Comparison of ENCODE assay signal across 2 cellular contexts in the genomic region with DNA sequence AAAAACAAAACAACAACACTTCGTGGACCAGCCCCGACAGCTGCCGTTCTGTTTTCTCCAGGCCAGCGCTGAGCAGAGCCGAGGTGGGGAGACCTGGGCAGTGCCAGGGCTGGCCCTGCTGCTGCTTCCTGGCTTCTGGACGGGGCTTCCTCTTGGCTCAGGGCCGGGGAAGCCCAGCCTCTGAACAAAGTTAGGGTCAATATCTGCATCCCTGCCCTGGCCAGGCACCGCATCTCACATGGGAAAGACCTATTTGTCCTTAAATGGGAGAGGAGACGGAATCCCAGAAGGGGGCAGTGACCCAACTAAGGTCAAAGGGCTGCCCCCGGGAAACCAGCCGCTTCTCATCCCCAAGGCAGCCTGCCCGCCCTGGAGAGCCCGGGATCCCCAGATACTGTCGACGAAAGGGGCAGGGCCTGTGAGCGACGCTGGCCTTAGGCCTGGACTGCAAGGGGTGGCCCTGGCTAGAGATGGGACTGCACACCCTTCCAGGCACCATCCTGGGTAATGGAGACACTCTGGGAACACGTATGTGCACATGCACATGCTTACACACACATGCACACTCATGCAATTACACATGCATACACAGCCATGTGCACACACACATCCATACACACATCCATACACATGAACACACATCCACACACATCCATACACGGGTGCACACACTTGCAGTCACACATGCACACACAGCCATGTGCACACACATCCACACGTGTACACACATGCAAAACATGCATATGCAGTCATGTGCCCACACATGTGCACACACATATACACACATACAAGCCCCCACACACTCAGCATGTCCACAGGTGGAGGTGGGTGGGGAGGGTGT.
TF ChIP-seq lines count a peak whose summit lies in the region.

No MANE protein-coding gene starts in this region.

TF ChIP-seq in GM23338, 12 proteins besides CTCF, POLR2A, EP300 and RAD21:
- TF ChIP-seq NANOG (IDR thresholded peaks at IDR 0.05; ENCODE audit: borderline replicate concordance) (no peak), EZH2phosphoT487 (IDR thresholded peaks at IDR 0.05; ENCODE audit: unreplicated experiment) (no peak), ZNF331 (CRISPR knock-in tag; IDR thresholded peaks at IDR 0.05; ENCODE audit: low read depth) (no peak), STAT1 (IDR thresholded peaks at IDR 0.05; ENCODE audit: unreplicated experiment) (no peak), CREB1 (CRISPR knock-in tag; IDR thresholded peaks at IDR 0.05; ENCODE audit: low read depth) (no peak), JUNB (IDR thresholded peaks at IDR 0.05; ENCODE audit: unreplicated experiment) (no peak), POLR2AphosphoS5 (IDR thresholded peaks at IDR 0.05; ENCODE audit: low read depth) (no peak)
- TF ChIP-seq, protein P1, sequence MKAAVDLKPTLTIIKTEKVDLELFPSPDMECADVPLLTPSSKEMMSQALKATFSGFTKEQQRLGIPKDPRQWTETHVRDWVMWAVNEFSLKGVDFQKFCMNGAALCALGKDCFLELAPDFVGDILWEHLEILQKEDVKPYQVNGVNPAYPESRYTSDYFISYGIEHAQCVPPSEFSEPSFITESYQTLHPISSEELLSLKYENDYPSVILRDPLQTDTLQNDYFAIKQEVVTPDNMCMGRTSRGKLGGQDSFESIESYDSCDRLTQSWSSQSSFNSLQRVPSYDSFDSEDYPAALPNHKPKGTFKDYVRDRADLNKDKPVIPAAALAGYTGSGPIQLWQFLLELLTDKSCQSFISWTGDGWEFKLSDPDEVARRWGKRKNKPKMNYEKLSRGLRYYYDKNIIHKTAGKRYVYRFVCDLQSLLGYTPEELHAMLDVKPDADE (IDR thresholded peaks at IDR 0.05): no peak

TF ChIP-seq in HepG2, 621 proteins besides CTCF, POLR2A, EP300 and RAD21:
- peak; percentile 24; the same call in 1 of the 2 replicates for TF ChIP-seq HIVEP1 (CRISPR knock-in tag; IDR thresholded peaks at IDR 0.05)
- no peak for TF ChIP-seq FOXP1 (IDR thresholded peaks at IDR 0.05)
- no peak for TF ChIP-seq FOXP1 (CRISPR knock-in tag; IDR thresholded peaks at IDR 0.05)
- TF ChIP-seq, protein P2, sequence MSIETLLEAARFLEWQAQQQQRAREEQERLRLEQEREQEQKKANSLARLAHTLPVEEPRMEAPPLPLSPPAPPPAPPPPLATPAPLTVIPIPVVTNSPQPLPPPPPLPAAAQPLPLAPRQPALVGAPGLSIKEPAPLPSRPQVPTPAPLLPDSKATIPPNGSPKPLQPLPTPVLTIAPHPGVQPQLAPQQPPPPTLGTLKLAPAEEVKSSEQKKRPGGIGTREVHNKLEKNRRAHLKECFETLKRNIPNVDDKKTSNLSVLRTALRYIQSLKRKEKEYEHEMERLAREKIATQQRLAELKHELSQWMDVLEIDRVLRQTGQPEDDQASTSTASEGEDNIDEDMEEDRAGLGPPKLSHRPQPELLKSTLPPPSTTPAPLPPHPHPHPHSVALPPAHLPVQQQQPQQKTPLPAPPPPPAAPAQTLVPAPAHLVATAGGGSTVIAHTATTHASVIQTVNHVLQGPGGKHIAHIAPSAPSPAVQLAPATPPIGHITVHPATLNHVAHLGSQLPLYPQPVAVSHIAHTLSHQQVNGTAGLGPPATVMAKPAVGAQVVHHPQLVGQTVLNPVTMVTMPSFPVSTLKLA (IDR thresholded peaks at IDR 0.05): peak; percentile 94
- no peak for TF ChIP-seq AKAP8 (CRISPR knock-in tag; IDR thresholded peaks at IDR 0.05)
- TF ChIP-seq ZNF768 (CRISPR knock-in tag; IDR thresholded peaks at IDR 0.05): no peak
- TF ChIP-seq NR2C2 (CRISPR knock-in tag; IDR thresholded peaks at IDR 0.05; ENCODE audit: borderline replicate concordance): no peak
- TF ChIP-seq, protein P3, sequence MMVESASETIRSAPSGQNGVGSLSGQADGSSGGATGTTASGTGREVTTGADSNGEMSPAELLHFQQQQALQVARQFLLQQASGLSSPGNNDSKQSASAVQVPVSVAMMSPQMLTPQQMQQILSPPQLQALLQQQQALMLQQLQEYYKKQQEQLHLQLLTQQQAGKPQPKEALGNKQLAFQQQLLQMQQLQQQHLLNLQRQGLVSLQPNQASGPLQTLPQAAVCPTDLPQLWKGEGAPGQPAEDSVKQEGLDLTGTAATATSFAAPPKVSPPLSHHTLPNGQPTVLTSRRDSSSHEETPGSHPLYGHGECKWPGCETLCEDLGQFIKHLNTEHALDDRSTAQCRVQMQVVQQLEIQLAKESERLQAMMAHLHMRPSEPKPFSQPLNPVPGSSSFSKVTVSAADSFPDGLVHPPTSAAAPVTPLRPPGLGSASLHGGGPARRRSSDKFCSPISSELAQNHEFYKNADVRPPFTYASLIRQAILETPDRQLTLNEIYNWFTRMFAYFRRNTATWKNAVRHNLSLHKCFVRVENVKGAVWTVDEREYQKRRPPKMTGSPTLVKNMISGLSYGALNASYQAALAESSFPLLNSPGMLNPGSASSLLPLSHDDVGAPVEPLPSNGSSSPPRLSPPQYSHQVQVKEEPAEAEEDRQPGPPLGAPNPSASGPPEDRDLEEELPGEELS (CRISPR knock-in tag; IDR thresholded peaks at IDR 0.05): no peak
- 0 out of 2 replicates have a peak, but pooled peaks have one; percentile 38 for TF ChIP-seq CAMTA2 (CRISPR knock-in tag; IDR thresholded peaks at IDR 0.05; ENCODE audit: borderline replicate concordance)
- TF ChIP-seq, protein P4, sequence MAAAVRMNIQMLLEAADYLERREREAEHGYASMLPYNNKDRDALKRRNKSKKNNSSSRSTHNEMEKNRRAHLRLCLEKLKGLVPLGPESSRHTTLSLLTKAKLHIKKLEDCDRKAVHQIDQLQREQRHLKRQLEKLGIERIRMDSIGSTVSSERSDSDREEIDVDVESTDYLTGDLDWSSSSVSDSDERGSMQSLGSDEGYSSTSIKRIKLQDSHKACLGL (CRISPR knock-in tag; IDR thresholded peaks at IDR 0.05): peak; percentile 48; the same call in 1 of the 2 replicates
- 0 out of 2 replicates have a peak, but pooled peaks have one; percentile 25 for TF ChIP-seq ZZZ3 (CRISPR knock-in tag; IDR thresholded peaks at IDR 0.05; ENCODE audit: borderline replicate concordance)
- no peak for TF ChIP-seq ZNF510 (CRISPR knock-in tag; IDR thresholded peaks at IDR 0.05; ENCODE audit: low read depth)
- 0 out of 2 replicates have a peak, but pooled peaks have one; percentile 35 for TF ChIP-seq ZC3H13 (CRISPR knock-in tag; IDR thresholded peaks at IDR 0.05)
